In genomic region chr5:81233080-81233634, GRCh38 we compare ENCODE assay signal across 9 cellular contexts. TPM values are rescaled to one million over a fixed set of nuclear protein-coding genes. Genes with fewer than 3 reads are reported as not detected.
DNase-seq lines count a peak whose midpoint lies in the region; ATAC-seq and TF ChIP-seq lines count a peak whose summit lies in the region.
"Had no signal": no experiment of that assay in that cellular context is flagged by ENCODE, and none has a peak within 500 bp of the region (broad histone marks: within the 10 kb centered on the region; RNA-seq: fewer than 3 reads in every experiment).

Gene CKMT2 (plus strand): TSS chr5:81233322. CDS start chr5:81251133, 17,811 bp downstream.

- no peak within 1 kb of the TSS for H3K4me3 Mint-ChIP-seq in activated CD4-positive, alpha-beta memory T cell treated with anti-CD3 and anti-CD28 coated beads for 36 hours

- 5% methylated on average over 28 of the region's 28 CpGs for WGBS in right cardiac atrium
- 99% methylated on average over 14 of the region's 28 CpGs for WGBS in SK-N-SH (ENCODE audit: low lambda C conversion rate)

- H4K20me1 ChIP-seq in SK-N-SH (ENCODE audit: insufficient read depth) = no peaks in the 10 kb centered on the region

- no peak for TF ChIP-seq RAD21 in SK-N-SH (IDR thresholded peaks at IDR 0.05; ENCODE audit: low read length)

- no peaks in the 10 kb centered on the region for H3K9me3 Mint-ChIP-seq in activated CD4-positive, alpha-beta memory T cell treated with anti-CD3 and anti-CD28 coated beads for 36 hours

- DNase-seq in G401 (ENCODE audit: low spot score) (peak; percentile 69), astrocyte of the hippocampus (ENCODE audit: low read depth, low spot score) (peak; percentile 68), right cardiac atrium (peak; percentile 88 to 95 (median 94)), posterior cingulate gyrus (peak; percentile 33 to 92 (median 50)), SK-N-SH (no peak)
- DNase-seq in stimulated activated naive CD4-positive, alpha-beta T cell (lab: John Stamatoyannopoulos, UW) = no peak
- no peak for DNase-seq in activated CD4-positive, alpha-beta memory T cell treated with anti-CD3 and anti-CD28 coated beads for 36 hours

- TF ChIP-seq EP300 in SK-N-SH (IDR thresholded peaks at IDR 0.05; ENCODE audit: borderline replicate concordance in 1 of 2, low read depth in 1 of 2, low read length in 1 of 2) = no peak

- H3K4me1 ChIP-seq in right cardiac atrium (ENCODE audit: control insufficient read depth, insufficient read depth, low read length) (peaks cover 18% of the 10 kb centered on the region), SK-N-SH (ENCODE audit: control insufficient read depth in 1 of 2, insufficient read depth in 2 of 2, low read depth in 1 of 2, low read length in 1 of 2) (peaks cover 0 to 3% of the 10 kb centered on the region in 2 experiments; a peak in 1 of 4 replicates)

- H3K9me2 ChIP-seq in SK-N-SH = no peaks in the 10 kb centered on the region

- H3K9ac ChIP-seq in SK-N-SH = no peak within 1 kb of the TSS

- no peak for TF ChIP-seq CTCF in SK-N-SH (IDR thresholded peaks at IDR 0.05)

- intact Hi-C loops in right cardiac atrium (cut with DNase I) (loop anchor here in 1 of 4 donors (5.0 kb wide), 1 partner anchor 64 kb away; no protein-coding TSS in a partner anchor), posterior cingulate gyrus (cut with DNase I) (no loop called here)
- intact Hi-C loops in activated CD4-positive, alpha-beta memory T cell treated with anti-CD3 and anti-CD28 coated beads for 36 hours (cut with micrococcal nuclease) = no loop called here

- no peak within 1 kb of the TSS for H3K27ac Mint-ChIP-seq in activated CD4-positive, alpha-beta memory T cell treated with anti-CD3 and anti-CD28 coated beads for 36 hours

- no peaks in the 10 kb centered on the region for H3K27me3 Mint-ChIP-seq in activated CD4-positive, alpha-beta memory T cell treated with anti-CD3 and anti-CD28 coated beads for 36 hours

- H3K9me3 ChIP-seq in right cardiac atrium (ENCODE audit: control insufficient read depth, low read length) (no peaks in the 10 kb centered on the region), SK-N-SH (no peaks in the 10 kb centered on the region)

- H3K4me1 Mint-ChIP-seq in activated CD4-positive, alpha-beta memory T cell treated with anti-CD3 and anti-CD28 coated beads for 36 hours (ENCODE audit: low read depth) = peaks cover 17% of the 10 kb centered on the region

- CTCF ChIA-PET in SK-N-SH (lab: Yijun Ruan, JAX) = no interaction called here
- CTCF ChIA-PET in activated CD4-positive, alpha-beta memory T cell treated with anti-CD3 and anti-CD28 coated beads for 36 hours (lab: Charles Lee) = no interaction called here

- no peaks in the 10 kb centered on the region for H3F3A ChIP-seq in SK-N-SH (replicated peaks; ENCODE audit: insufficient read depth)

- peak within 1 kb of the TSS; percentile 98 for H3K27ac ChIP-seq in right cardiac atrium (ENCODE audit: low read length)
- H3K27ac ChIP-seq in SK-N-SH (ENCODE audit: low read depth in 2 of 2, low read length in 1 of 2) = no peak within 1 kb of the TSS; a peak in 1 of 4 replicates
- H3K27ac ChIP-seq: epithelial cell of prostate had no signal

- H3K4me2 ChIP-seq in SK-N-SH = no peak within 1 kb of the TSS

- peaks cover 0 to 2% of the 10 kb centered on the region in 2 experiments for H3K36me3 ChIP-seq in SK-N-SH (replicated peaks in 1 of 2; ENCODE audit: control insufficient read depth in 1 of 2, insufficient read depth in 2 of 2, low read length in 1 of 2)

- H3K79me2 ChIP-seq in SK-N-SH (ENCODE audit: insufficient read depth) = no peaks in the 10 kb centered on the region

- H3K4me3 ChIP-seq in right cardiac atrium (ENCODE audit: low read length) (peak within 1 kb of the TSS; percentile 70), SK-N-SH (ENCODE audit: low read depth in 2 of 2, low read length in 1 of 2) (no peak within 1 kb of the TSS)

- POLR2A ChIA-PET in SK-N-SH (lab: Yijun Ruan, JAX) = no interaction called here
- POLR2A ChIA-PET in activated CD4-positive, alpha-beta memory T cell treated with anti-CD3 and anti-CD28 coated beads for 36 hours (lab: Charles Lee) = interaction anchor here (0.6 kb wide), 1 partner anchor 632 kb away, joined by 4 read pairs; no protein-coding TSS in a partner anchor

- H3K36me3 Mint-ChIP-seq in activated CD4-positive, alpha-beta memory T cell treated with anti-CD3 and anti-CD28 coated beads for 36 hours = no peaks in the 10 kb centered on the region

- H2AFZ ChIP-seq in SK-N-SH (ENCODE audit: low read depth) = no peak within 1 kb of the TSS

- H3K27me3 ChIP-seq in right cardiac atrium (ENCODE audit: control insufficient read depth, insufficient read depth) (no peaks in the 10 kb centered on the region), SK-N-SH (ENCODE audit: insufficient read depth) (no peaks in the 10 kb centered on the region)

- peak; percentile 90 to 93 for ATAC-seq in right cardiac atrium
- ATAC-seq in HG03565 (IDR thresholded peaks at IDR 0.05; ENCODE audit: unreplicated experiment) = no peak

- in situ Hi-C loops in G401 (cut with HindIII; ENCODE audit: low sequenced_read_pairs) = no loop called here

TF ChIP-seq in SK-N-SH, 30 proteins besides CTCF, POLR2A, EP300 and RAD21:
- no peak for TF ChIP-seq USF2 (IDR thresholded peaks at IDR 0.05; ENCODE audit: borderline replicate concordance, low read depth, low read length)
- TF ChIP-seq REST (IDR thresholded peaks at IDR 0.05; ENCODE audit: low read depth, low read length) = no peak
- TF ChIP-seq ZBTB33 (IDR thresholded peaks at IDR 0.05; ENCODE audit: borderline replicate concordance, low read depth) = no peak
- no peak for TF ChIP-seq TCF12 (IDR thresholded peaks at IDR 0.05)
- no peak for TF ChIP-seq MEF2A (IDR thresholded peaks at IDR 0.05; ENCODE audit: borderline replicate concordance, low read depth)
- TF ChIP-seq RXRA (IDR thresholded peaks at IDR 0.05; ENCODE audit: borderline replicate concordance, low read depth) = no peak
- no peak for TF ChIP-seq GABPA (IDR thresholded peaks at IDR 0.05; ENCODE audit: low read depth)

RNA-seq across cellular contexts. Expression of gene CKMT2, which starts in this region (rescaled TPM):
- not detected in 2 replicates for total RNA-seq in G401 (2014; rRNA removed; shearing (Covaris generic))
- 1,000 to 10,000 TPM in 1 of 4 donors, 100 to 1,000 TPM in 3; 816 to 1,016 (median 864) TPM for total RNA-seq in right cardiac atrium
- polyA plus RNA-seq in right cardiac atrium (1,778 TPM), SK-N-SH (2012; rRNA removed) (not detected in 2 replicates)
- polyA plus RNA-seq in SK-N-SH (2012; cell fraction: cytosol; rRNA removed) = not detected in 2 replicates
- polyA plus RNA-seq in SK-N-SH (2012; cell fraction: nucleus; rRNA removed) = not detected in 2 replicates
- not detected for total RNA-seq in activated CD4-positive, alpha-beta memory T cell treated with anti-CD3 and anti-CD28 coated beads for 36 hours

Comparison
In these comparisons a context has a peak if more than half of its experiments do, and no peak if none do; other contexts are left out.
1. RNA of gene CKMT2 (total RNA-seq): 816 to 1,016 TPM in right cardiac atrium; not detected in G401 and not detected in activated CD4-positive, alpha-beta memory T cell treated with anti-CD3 and anti-CD28 coated beads for 36 hours; every median in the first group is over 100 times any median in the second.
2. RNA of gene CKMT2 (polyA plus RNA-seq): 1,778 TPM in right cardiac atrium (single experiment); not detected in SK-N-SH; every median in the first group is over 1,000 times any median in the second.
3. Peak in DNase-seq in G401; RNA of the gene not detected or under 1 TPM.
4. DNase-seq: peak in astrocyte of the hippocampus (single experiment), right cardiac atrium (3 of 3) and posterior cingulate gyrus (10 of 10); none in SK-N-SH (single experiment), stimulated activated naive CD4-positive, alpha-beta T cell (0 of 6) and activated CD4-positive, alpha-beta memory T cell treated with anti-CD3 and anti-CD28 coated beads for 36 hours (single experiment).